15 cellular contexts compared by ENCODE assay signal in genomic region chr10:72685264-72685921, GRCh38. TPM values are rescaled to one million over a fixed set of nuclear protein-coding genes. Genes with fewer than 3 reads are reported as not detected.
DNase-seq lines count a peak whose midpoint lies in the region; ATAC-seq, FAIRE-seq and TF ChIP-seq lines count a peak whose summit lies in the region.
"Had no signal": no experiment of that assay in that cellular context is flagged by ENCODE, and none has a peak within 500 bp of the region (broad histone marks: within the 10 kb centered on the region; RNA-seq: fewer than 3 reads in every experiment).

No MANE protein-coding gene starts in this region.

- SMC1A ChIA-PET in GM12878 (lab: Charles Lee; ENCODE audit: uncharacterized antibody, unreplicated experiment): interaction anchor here (0.8 to 1.8 kb wide), 5 partner anchors 8 to 149 kb away, joined by 3 to 5 read pairs (median 4); no protein-coding TSS in a partner anchor

- no peaks in the 10 kb centered on the region for H3K27me3 ChIP-seq in GM12878 (replicated peaks in 1 of 2; ENCODE audit: control insufficient read depth in 2 of 2, insufficient read depth in 2 of 2, low read length in 1 of 2)
- H3K27me3 ChIP-seq in transverse colon: no peaks in the 10 kb centered on the region

- no peaks in the 10 kb centered on the region for H3K4me1 ChIP-seq in GM12878 (ENCODE audit: control insufficient read depth, insufficient read depth, low read length)
- peaks cover 0 to 36% (median 11%) of the 10 kb centered on the region in 4 donors for H3K4me1 ChIP-seq in transverse colon

- FAIRE-seq in GM12878 (lab: Jason Lieb, UNC): no peak

- no peaks in the 10 kb centered on the region for H3K9me3 ChIP-seq in GM12878 (replicated peaks; ENCODE audit: control insufficient read depth, insufficient read depth, low read length)
- no peaks in the 10 kb centered on the region for H3K9me3 ChIP-seq in transverse colon
- H3K9me3 ChIP-seq: Caco-2 had no signal

- no peaks in the 10 kb centered on the region for H3K79me2 ChIP-seq in GM12878 (ENCODE audit: control insufficient read depth, insufficient read depth, low read length)

- no peak for TF ChIP-seq POLR2A in GM12878 (IDR thresholded peaks at IDR 0.05; ENCODE audit: low read depth, low read length)
- no peak for TF ChIP-seq POLR2A in transverse colon (IDR thresholded peaks at IDR 0.05)

- no peak for TF ChIP-seq CTCF in GM13976 (IDR thresholded peaks at IDR 0.05; ENCODE audit: borderline replicate concordance, control extremely low read depth, extremely low read depth, insufficient read depth, missing control alignments)
- no peak for TF ChIP-seq CTCF in GM12878 (IDR thresholded peaks at IDR 0.05 in 2 of 3, conservative IDR thresholded peaks at IDR 0.05 in 1 of 3; ENCODE audit: control insufficient read depth in 2 of 3, extremely low read depth in 1 of 3, insufficient read depth in 1 of 3, low read depth in 3 of 3, low read length in 3 of 3)
- TF ChIP-seq CTCF in transverse colon (IDR thresholded peaks at IDR 0.05): no peak

- TF ChIP-seq EP300 in GM12878 (IDR thresholded peaks at IDR 0.05; ENCODE audit: borderline replicate concordance in 1 of 2, control insufficient read depth in 1 of 2, low read depth in 2 of 2, low read length in 2 of 2): no peak
- no peak for TF ChIP-seq EP300 in transverse colon (IDR thresholded peaks at IDR 0.05; ENCODE audit: low read depth)

- DNase-seq in GM13976 (ENCODE audit: low spot score) (peak; percentile 55), GM12878 (ENCODE audit: low read depth, low spot score) (no peak), myocyte (ENCODE audit: low read depth) (peak; percentile 90), transverse colon (peak; percentile 61), glomerular visceral epithelial cell (ENCODE audit: extremely low spot score) (no peak), RPMI8226 (no peak)
- DNase-seq: Caco-2, EL, MM.1S, NCI-H1105, NCI-H1694 treated with DMSO at 0.1 percent for 48 hours, NCI-H2107, NCI-H2227 treated with DMSO at 0.1 percent for 48 hours, NCI-H524 had no signal

- POLR2A ChIA-PET in GM12878 (lab: Charles Lee): interaction anchor here (0.5 to 1.6 kb wide), 3 partner anchors 10 to 542 kb away, joined by 3 to 7 read pairs (median 6); no protein-coding TSS in a partner anchor

- H2AFZ ChIP-seq in GM12878 (ENCODE audit: control insufficient read depth, low read depth, low read length): no peak overlapping the region

- no peak for TF ChIP-seq RAD21 in GM12878 (IDR thresholded peaks at IDR 0.05; ENCODE audit: insufficient read depth, low read depth, low read length)

- no peaks in the 10 kb centered on the region for H3K36me3 ChIP-seq in GM12878 (ENCODE audit: control insufficient read depth in 2 of 2, insufficient read depth in 2 of 2, low read length in 1 of 2)
- no peaks in the 10 kb centered on the region for H3K36me3 ChIP-seq in transverse colon

- H3K4me3 ChIP-seq in GM12878 (no peak overlapping the region), transverse colon (no peak overlapping the region)

- no peak overlapping the region for H3K9ac ChIP-seq in GM12878 (ENCODE audit: control insufficient read depth, insufficient read depth, low read length)

- no TSS peak for BruUV-seq in GM12878 (replicated peaks; lab: Mats Ljungman, UMichigan)

- ATAC-seq in GM12878 (peak; percentile 72), HG03571 (IDR thresholded peaks at IDR 0.05; ENCODE audit: unreplicated experiment) (no peak)

- WGBS in GM12878 (ENCODE audit: insufficient coverage, insufficient replicate concordance, low lambda C conversion rate, missing lambda C conversion rate): 26% methylated on average over 7 of the region's 7 CpGs
- WGBS in transverse colon (ENCODE audit: low coverage in 1 of 2), 2 donors: 43 to 51% methylated on average over 6 to 7 of the region's 7 CpGs

- no peak overlapping the region for H3K4me2 ChIP-seq in GM12878 (ENCODE audit: control insufficient read depth, insufficient read depth)

- RAD21 ChIA-PET in GM12878 (lab: Charles Lee; ENCODE audit: unreplicated experiment): interaction anchor here (0.6 to 1.0 kb wide), 4 partner anchors 9 to 164 kb away, joined by 3 to 5 read pairs (median 3); no protein-coding TSS in a partner anchor

- H4K20me1 ChIP-seq in GM12878 (ENCODE audit: control insufficient read depth, insufficient read depth): no peaks in the 10 kb centered on the region

- in situ Hi-C loops in GM13976 (cut with MboI; ENCODE audit: low sequenced_read_pairs, unreplicated experiment): no loop called here
- in situ Hi-C loops in GM12878 (cut with MboI): no loop called here
- in situ Hi-C loops in transverse colon (cut with MboI; ENCODE audit: low pct_ligation_motif_present in 1 of 4, low pct_unique_long_range_greater_than_20kb in 1 of 4, low sequenced_read_pairs in 3 of 4): no loop called here

- CTCF ChIA-PET in GM12878 (lab: Yijun Ruan, JAX): interaction anchor here (0.9 to 2.2 kb wide), 2 partner anchors 10 kb away, joined by 3 to 14 read pairs; no protein-coding TSS in a partner anchor

- intact Hi-C loops in GM12878 (cut with micrococcal nuclease; ENCODE audit: unreplicated experiment) (no loop called here), transverse colon (cut with DNase I; ENCODE audit: low total_unique reads) (no loop called here)

- no peak overlapping the region for H3K27ac ChIP-seq in GM12878 (ENCODE audit: control insufficient read depth, insufficient read depth)
- H3K27ac ChIP-seq in transverse colon: peak overlapping the region; percentile 36 to 72 (median 60)

TF ChIP-seq in GM12878, 131 proteins besides CTCF, POLR2A, EP300 and RAD21:
- TF ChIP-seq TCF12 (IDR thresholded peaks at IDR 0.05; ENCODE audit: low read depth, low read length) (0 out of 2 replicates have a peak, but pooled peaks have one; percentile 56), SUZ12 (IDR thresholded peaks at IDR 0.05; ENCODE audit: unreplicated experiment) (no peak)

RNA-seq across cellular contexts. Expression of gene MCU, which starts 6.5 kb away (rescaled TPM):
- 34.2 and 37.5 TPM in 2 replicates for total RNA-seq in GM12878 (2013; cell fraction: nucleolus; rRNA removed)
- total RNA-seq in GM12878 (2014; rRNA removed) (17.7 and 18.7 TPM in 2 replicates), GM12878 (2014; rRNA removed; fragmentation: Illumina TruSeq; extraction: Trizol) (14.8 and 16.5 TPM in 2 replicates), GM12878 (2021) (17.3 and 18.2 TPM in 2 replicates), myocyte (83.5 and 160 TPM in 2 replicates), transverse colon (10 to 100 TPM; 25.1 to 82.4 (median 65.1) TPM)
- 4.5 TPM for polyA plus RNA-seq in GM12878 (2011; ENCODE audit: low read depth)
- polyA plus RNA-seq in GM12878 (2011; rRNA removed) (42.2 and 49.1 TPM in 2 replicates), GM12878 (2014; fragmentation: Illumina TruSeq; extraction: Trizol) (22.4 and 25.9 TPM in 2 replicates), GM12878 (2014; fragmentation: Nextera tagmentation; extraction: Ambion mirVana) (1 to 10 TPM; 5.1 to 7.6 TPM), GM12878 (2014; rRNA removed) (13.8 and 16.0 TPM in 2 replicates), GM12878 (2016; fragmentation: Nextera tagmentation; extraction: Ambion mirVana) (10 to 100 TPM; 20.5 to 24.7 TPM)
- 24.7 and 25.2 TPM in 2 replicates for polyA plus RNA-seq in GM12878 (2011; cell fraction: cytosol; rRNA removed)
- 18.7 and 34.9 TPM in 2 replicates for polyA plus RNA-seq in GM12878 (2011; cell fraction: nucleus; rRNA removed)
- polyA plus RNA-seq in GM12878 (2012): 6.2 and 8.3 TPM in 2 replicates
- 38.8 and 44.0 TPM in 2 replicates for polyA minus RNA-seq in GM12878 (2011; rRNA and poly(A)+ RNA removed)
- polyA minus RNA-seq in GM12878 (2011; cell fraction: cytosol; rRNA and poly(A)+ RNA removed): 6.8 and 15.0 TPM in 2 replicates
- 12.2 and 19.5 TPM in 2 replicates for polyA minus RNA-seq in GM12878 (2011; cell fraction: nucleus; rRNA and poly(A)+ RNA removed)
- polyA plus RNA-seq in myocyte (2012): 34.4 TPM

RNA-seq across cellular contexts. Expression of gene MICU1, which starts 59.5 kb away (rescaled TPM):
- total RNA-seq in GM12878 (2013; cell fraction: nucleolus; rRNA removed): 44.5 and 55.7 TPM in 2 replicates
- total RNA-seq in GM12878 (2014; rRNA removed) (19.0 and 19.7 TPM in 2 replicates), GM12878 (2014; rRNA removed; fragmentation: Illumina TruSeq; extraction: Trizol) (24.0 and 25.5 TPM in 2 replicates), GM12878 (2021) (23.7 and 28.4 TPM in 2 replicates), myocyte (129 and 192 TPM in 2 replicates), transverse colon (10 to 100 TPM; 25.1 to 41.1 (median 34.9) TPM)
- 13.5 TPM for polyA plus RNA-seq in GM12878 (2011; ENCODE audit: low read depth)
- polyA plus RNA-seq in GM12878 (2011; rRNA removed) (21.7 and 28.2 TPM in 2 replicates), GM12878 (2014; fragmentation: Illumina TruSeq; extraction: Trizol) (36.4 and 40.0 TPM in 2 replicates), GM12878 (2014; fragmentation: Nextera tagmentation; extraction: Ambion mirVana) (10 to 100 TPM; 18.2 to 21.9 TPM), GM12878 (2014; rRNA removed) (15.0 and 18.9 TPM in 2 replicates), GM12878 (2016; fragmentation: Nextera tagmentation; extraction: Ambion mirVana) (10 to 100 TPM; 20.8 to 22.5 TPM)
- polyA plus RNA-seq in GM12878 (2011; cell fraction: cytosol; rRNA removed): 20.4 and 26.5 TPM in 2 replicates
- 11.4 and 13.4 TPM in 2 replicates for polyA plus RNA-seq in GM12878 (2011; cell fraction: nucleus; rRNA removed)
- 13.7 and 19.7 TPM in 2 replicates for polyA plus RNA-seq in GM12878 (2012)
- polyA minus RNA-seq in GM12878 (2011; rRNA and poly(A)+ RNA removed): 19.0 and 19.6 TPM in 2 replicates
- 3.6 and 4.9 TPM in 2 replicates for polyA minus RNA-seq in GM12878 (2011; cell fraction: cytosol; rRNA and poly(A)+ RNA removed)
- 7.4 and 14.7 TPM in 2 replicates for polyA minus RNA-seq in GM12878 (2011; cell fraction: nucleus; rRNA and poly(A)+ RNA removed)
- polyA plus RNA-seq in myocyte (2012): 102 TPM

Comparison
In these comparisons a context has a peak if more than half of its experiments do, and no peak if none do; other contexts are left out.
1. DNase-seq: peak in GM13976 (single experiment), myocyte (single experiment) and transverse colon (single experiment); none in GM12878 (single experiment), glomerular visceral epithelial cell (single experiment) and RPMI8226 (single experiment).